ENCODE assay signal across 8 cellular contexts in the genomic region with DNA sequence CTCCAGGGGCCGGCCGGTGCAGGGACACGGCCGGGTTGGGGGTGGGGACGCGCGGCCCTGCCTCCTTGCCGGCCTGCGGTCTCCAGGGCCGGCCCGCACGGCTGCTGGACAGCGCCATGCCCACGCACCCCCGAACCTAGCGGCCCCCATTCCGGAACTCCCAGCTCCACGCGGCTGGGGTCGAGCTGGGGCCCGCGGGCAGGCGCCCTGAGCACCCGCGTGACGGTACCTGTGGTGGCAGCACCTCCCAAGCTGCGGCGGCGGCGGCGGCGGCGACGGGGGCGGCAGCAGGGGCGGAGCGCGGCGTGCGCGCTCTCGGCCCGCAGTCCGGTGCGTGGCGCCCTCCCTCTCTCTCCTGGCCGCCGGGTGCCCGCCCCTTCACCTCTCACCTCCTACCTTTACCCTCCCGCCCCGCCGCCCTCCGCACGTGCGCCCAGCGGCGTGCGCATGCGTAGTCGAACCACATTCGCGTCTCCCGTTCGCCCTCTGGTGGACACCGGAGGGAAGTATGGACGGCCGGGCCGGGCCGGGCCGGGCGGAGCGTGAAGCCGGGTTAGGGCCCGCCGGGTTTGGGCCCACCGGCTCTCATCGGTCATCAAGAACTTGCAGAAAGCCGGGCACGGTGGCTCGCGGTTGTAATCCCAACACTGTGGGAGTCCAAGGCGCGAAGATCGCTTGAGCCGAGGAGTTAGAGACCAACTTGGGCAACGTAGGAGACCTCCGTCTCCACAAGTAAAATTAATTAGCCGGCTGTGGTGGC. TPM values are rescaled to one million over a fixed set of nuclear protein-coding genes. Genes with fewer than 3 reads are reported as not detected.
A peak's percentile ranks its signal among the peaks of the same experiment; 100 is the strongest.
DNase-seq lines count a peak whose midpoint lies in the region.

SCAP (minus strand) TSS at position 372 of the 760 bp plus-strand sequence. CDS start 32,948 bp downstream, outside the sequence.

- WGBS in neuronal stem cell (ENCODE audit: extremely low coverage in 2 of 2, insufficient read length in 2 of 2, insufficient replicate concordance in 1 of 2), 2 donors: no CpG with 5 or more reads among the region's 88 CpGs

- peak within 1 kb of the TSS; percentile 99 for H2AK5ac ChIP-seq in neuronal stem cell (ENCODE audit: low read depth, low read length)

- H2AFZ ChIP-seq in neuronal stem cell (ENCODE audit: low read length): peak within 1 kb of the TSS; percentile 93

- peaks cover 8% of the 10 kb centered on the region for H3K79me1 ChIP-seq in neuronal stem cell (ENCODE audit: low read depth, low read length)

- peak within 1 kb of the TSS; percentile 96 for H3K9ac ChIP-seq in neuronal stem cell (ENCODE audit: low read depth, low read length, poor library complexity)
- H3K9ac ChIP-seq in subcutaneous abdominal adipose tissue (ENCODE audit: low read length in 5 of 5): peak within 1 kb of the TSS; percentile 84 to 93 (median 88)

- no peak within 1 kb of the TSS for H2BK120ac ChIP-seq in neuronal stem cell (ENCODE audit: low read depth, low read length)

- H3K9me3 ChIP-seq in HAP-1 (0 out of 2 replicates have a peak, but pooled peaks cover 3% of the 10 kb centered on the region), SJSA1 (replicated peaks) (no peaks in the 10 kb centered on the region), neuronal stem cell (replicated peaks in 1 of 2; ENCODE audit: control insufficient read depth in 2 of 2, insufficient read depth in 1 of 2, low read depth in 1 of 2, low read length in 2 of 2) (no peaks in the 10 kb centered on the region), subcutaneous abdominal adipose tissue (ENCODE audit: control insufficient read depth in 5 of 5, low read length in 5 of 5) (no peaks in the 10 kb centered on the region)

- DNase-seq in GM04504 (ENCODE audit: low read depth): peak; percentile 58
- DNase-seq in HAP-1 (ENCODE audit: low spot score in 2 of 2): peak; percentile 92 to 98
- peak; percentile 75 for DNase-seq in M059J (ENCODE audit: low read depth)
- peak; percentile 62 to 74 for DNase-seq in SJSA1 (ENCODE audit: low read depth in 1 of 2, low spot score in 2 of 2)
- peak; percentile 93 to 97 (median 95) for DNase-seq in activated naive CD4-positive, alpha-beta T cell (lab: John Stamatoyannopoulos, UW)
- DNase-seq in foreskin melanocyte: peak; percentile 55
- peak; percentile 92 for DNase-seq in neuronal stem cell (ENCODE audit: low spot score)

- H3K14ac ChIP-seq in neuronal stem cell (ENCODE audit: low read length): peak within 1 kb of the TSS; percentile 99

- peak within 1 kb of the TSS; percentile 86 for H3K4ac ChIP-seq in neuronal stem cell (ENCODE audit: low read length)

- H4K91ac ChIP-seq in neuronal stem cell (ENCODE audit: low read depth, low read length, poor library complexity): peak within 1 kb of the TSS; percentile 97

- H3K36me3 ChIP-seq in HAP-1 (replicated peaks) (no peaks in the 10 kb centered on the region; the same call in 1 of the 2 replicates), SJSA1 (peaks cover 4% of the 10 kb centered on the region), neuronal stem cell (replicated peaks in 1 of 2; ENCODE audit: control insufficient read depth in 2 of 2, insufficient read depth in 2 of 2, low read length in 2 of 2) (peaks cover 0 to 4% of the 10 kb centered on the region in 2 donors), subcutaneous abdominal adipose tissue (ENCODE audit: control insufficient read depth in 5 of 5, insufficient read depth in 5 of 5, low read length in 5 of 5) (no peaks in the 10 kb centered on the region)

- no peak within 1 kb of the TSS for H3K27ac ChIP-seq in SJSA1
- peak within 1 kb of the TSS; percentile 53 for H3K27ac ChIP-seq in neuronal stem cell (replicated peaks; ENCODE audit: low read length)
- peak within 1 kb of the TSS; percentile 86 for H3K27ac ChIP-seq in subcutaneous abdominal adipose tissue (ENCODE audit: low read depth, low read length)

- H3K23ac ChIP-seq in neuronal stem cell (ENCODE audit: low read depth, low read length, poor library complexity): peak within 1 kb of the TSS; percentile 93

- in situ Hi-C loops in HAP-1 (cut with MboI; ENCODE audit: low sequenced_read_pairs): no loop called here

- peak within 1 kb of the TSS; percentile 97 for H3K18ac ChIP-seq in neuronal stem cell (ENCODE audit: low read length)

- peaks cover 9% of the 10 kb centered on the region for H3K4me1 ChIP-seq in HAP-1
- peaks cover 10% of the 10 kb centered on the region for H3K4me1 ChIP-seq in SJSA1 (replicated peaks)
- peaks cover 2 to 3% of the 10 kb centered on the region in 2 donors for H3K4me1 ChIP-seq in neuronal stem cell (ENCODE audit: control insufficient read depth in 2 of 2, insufficient read depth in 1 of 2, low read depth in 1 of 2, low read length in 2 of 2)
- peaks cover 0 to 23% (median 22%) of the 10 kb centered on the region in 5 donors for H3K4me1 ChIP-seq in subcutaneous abdominal adipose tissue (ENCODE audit: control insufficient read depth in 5 of 5, insufficient read depth in 5 of 5, low read length in 5 of 5)

- H3K27me3 ChIP-seq in HAP-1 (ENCODE audit: low read depth) (no peaks in the 10 kb centered on the region), SJSA1 (replicated peaks) (no peaks in the 10 kb centered on the region), neuronal stem cell (ENCODE audit: control insufficient read depth in 3 of 3, insufficient read depth in 3 of 3, low read depth in 1 of 3, low read length in 3 of 3) (no peaks in the 10 kb centered on the region), subcutaneous abdominal adipose tissue (ENCODE audit: control insufficient read depth in 5 of 5, insufficient read depth in 4 of 5, low read length in 5 of 5) (no peaks in the 10 kb centered on the region)

- peak within 1 kb of the TSS; percentile 53 for H2BK12ac ChIP-seq in neuronal stem cell (ENCODE audit: low read length)

- H2BK15ac ChIP-seq in neuronal stem cell (ENCODE audit: low read length): peak within 1 kb of the TSS; percentile 85

- H2BK5ac ChIP-seq in neuronal stem cell (ENCODE audit: low read length): peak within 1 kb of the TSS; percentile 95

- H3K4me2 ChIP-seq in neuronal stem cell (ENCODE audit: insufficient read depth, low read length, poor library complexity, severe bottlenecking): peak within 1 kb of the TSS; percentile 69

- H3K4me3 ChIP-seq in HAP-1: peak within 1 kb of the TSS; percentile 89
- H3K4me3 ChIP-seq in SJSA1: peak within 1 kb of the TSS; percentile 96
- H3K4me3 ChIP-seq in neuronal stem cell (ENCODE audit: low read length in 2 of 2): peak within 1 kb of the TSS; percentile 71 to 99
- H3K4me3 ChIP-seq in subcutaneous abdominal adipose tissue (ENCODE audit: low read depth in 1 of 5, low read length in 5 of 5): peak within 1 kb of the TSS; percentile 70 to 95 (median 91)

- peak within 1 kb of the TSS; percentile 32 for H4K8ac ChIP-seq in neuronal stem cell (ENCODE audit: low read depth, low read length)

RNA-seq across cellular contexts. Expression of gene SCAP, which starts in this region (rescaled TPM):
- total RNA-seq in M059J (2014; rRNA removed; shearing (Covaris generic)): 26.2 and 40.1 TPM in 2 replicates
- 32.6 and 33.5 TPM in 2 replicates for total RNA-seq in SJSA1 (2014; rRNA removed; shearing (Covaris generic))
- polyA plus RNA-seq in neuronal stem cell (2013, experiment 1 of 2): 48.0 TPM
- polyA plus RNA-seq in neuronal stem cell (2013, experiment 2 of 2): 48.5 TPM
